8 cellular contexts compared by ENCODE assay signal in genomic region chr22:39350803-39351688, GRCh38. TPM values are rescaled to one million over a fixed set of nuclear protein-coding genes. Genes with fewer than 3 reads are reported as not detected.
DNase-seq lines count a peak whose midpoint lies in the region; ATAC-seq and TF ChIP-seq lines count a peak whose summit lies in the region.

No MANE protein-coding gene starts in this region.

- H3K9me3 ChIP-seq in body of pancreas, result no peaks in the 10 kb centered on the region

- WGBS in body of pancreas, 2 donors, result 68 to 74% methylated on average over 7 to 13 of the region's 13 CpGs
- WGBS in urinary bladder, result 61% methylated on average over 13 of the region's 13 CpGs

- H3K4me3 Mint-ChIP-seq in activated T-cell treated with anti-CD3 and anti-CD28 coated beads, Interleukin-2, amount 50 U/mL, for 24 hours, result peak overlapping the region; percentile 72
- peak overlapping the region; percentile 82 for H3K4me3 Mint-ChIP-seq in mesothelial cell of epicardium

- no peaks in the 10 kb centered on the region for H3K27me3 ChIP-seq in body of pancreas

- peaks cover 21% of the 10 kb centered on the region for H3K4me1 ChIP-seq in body of pancreas
- no peaks in the 10 kb centered on the region for H3K4me1 ChIP-seq in urinary bladder (ENCODE audit: insufficient read depth)

- intact Hi-C loops in body of pancreas (cut with DNase I), result no loop called here

- peaks cover 26% of the 10 kb centered on the region for H3K27me3 Mint-ChIP-seq in activated T-cell treated with anti-CD3 and anti-CD28 coated beads, Interleukin-2, amount 50 U/mL, for 24 hours
- H3K27me3 Mint-ChIP-seq in mesothelial cell of epicardium (ENCODE audit: low read depth), result no peaks in the 10 kb centered on the region

- no peak for DNase-seq in activated T-cell treated with anti-CD3 and anti-CD28 coated beads, Interleukin-2, amount 50 U/mL, for 24 hours
- DNase-seq in activated T-cell treated with anti-CD3 and anti-CD28 coated beads, Interleukin-2, amount 50 U/mL, for 1 hour, result no peak
- no peak for DNase-seq in body of pancreas
- DNase-seq in mesothelial cell of epicardium (ENCODE audit: low spot score in 2 of 2, unreplicated experiment in 2 of 2), result no peak
- no peak for DNase-seq in activated effector memory CD4-positive, alpha-beta T cell treated with Interleukin-2 at 50 U/mL for 16 hours
- DNase-seq in erythroblast (lab: John Stamatoyannopoulos, UW), result no peak

- peak overlapping the region; percentile 62 to 65 for H3K4me3 ChIP-seq in body of pancreas
- peak overlapping the region; percentile 96 for H3K4me3 ChIP-seq in urinary bladder (ENCODE audit: low read depth, low read length)

- no peak overlapping the region for H3K27ac Mint-ChIP-seq in activated T-cell treated with anti-CD3 and anti-CD28 coated beads, Interleukin-2, amount 50 U/mL, for 24 hours
- peak overlapping the region; percentile 77 for H3K27ac Mint-ChIP-seq in mesothelial cell of epicardium

- no peaks in the 10 kb centered on the region for H3K36me3 ChIP-seq in body of pancreas (replicated peaks in 1 of 2; ENCODE audit: insufficient read depth in 1 of 2, low read depth in 2 of 2)
- H3K36me3 ChIP-seq in urinary bladder (ENCODE audit: insufficient read depth), result no peaks in the 10 kb centered on the region

- no peak for TF ChIP-seq POLR2A in body of pancreas (IDR thresholded peaks at IDR 0.05)
- TF ChIP-seq POLR2A in erythroblast (IDR thresholded peaks at IDR 0.05; ENCODE audit: low read length), result no peak

- ATAC-seq in body of pancreas, result peak; percentile 2
- ATAC-seq in HG03280 (IDR thresholded peaks at IDR 0.05; ENCODE audit: unreplicated experiment), result no peak

- H3K27ac ChIP-seq in body of pancreas, result peak overlapping the region in 3 of 4 donors; percentile 69 to 82 (median 74)
- H3K27ac ChIP-seq in urinary bladder (ENCODE audit: low read depth), result peak overlapping the region; percentile 0

- H3K4me1 Mint-ChIP-seq in activated T-cell treated with anti-CD3 and anti-CD28 coated beads, Interleukin-2, amount 50 U/mL, for 24 hours (ENCODE audit: low read depth), result peaks cover 12% of the 10 kb centered on the region
- H3K4me1 Mint-ChIP-seq in mesothelial cell of epicardium, result peaks cover 24% of the 10 kb centered on the region

- no peak for TF ChIP-seq CTCF in body of pancreas (IDR thresholded peaks at IDR 0.05)
- no peak for TF ChIP-seq CTCF in mesothelial cell of epicardium (IDR thresholded peaks at IDR 0.05; ENCODE audit: unreplicated experiment)

- H3K9me3 Mint-ChIP-seq in activated T-cell treated with anti-CD3 and anti-CD28 coated beads, Interleukin-2, amount 50 U/mL, for 24 hours, result no peaks in the 10 kb centered on the region
- no peaks in the 10 kb centered on the region for H3K9me3 Mint-ChIP-seq in mesothelial cell of epicardium

- H3K36me3 Mint-ChIP-seq in activated T-cell treated with anti-CD3 and anti-CD28 coated beads, Interleukin-2, amount 50 U/mL, for 24 hours (ENCODE audit: low read depth), result no peaks in the 10 kb centered on the region
- H3K36me3 Mint-ChIP-seq in mesothelial cell of epicardium, result no peaks in the 10 kb centered on the region

RNA-seq across cellular contexts. Expression of gene SYNGR1, which starts 1.3 kb away (rescaled TPM):
- total RNA-seq in body of pancreas, result 10 to 100 TPM; 15.2 to 35.0 TPM
- total RNA-seq in mesothelial cell of epicardium, result 37.4 to 38.9 TPM (median 38.9 TPM) in 3 replicates
- total RNA-seq in urinary bladder, result 13.3 TPM
- 54.6 TPM for polyA plus RNA-seq in urinary bladder

RNA-seq across cellular contexts. Expression of gene RPL3, which starts 31.6 kb away (rescaled TPM):
- total RNA-seq in body of pancreas (1,000 to 10,000 TPM; 1,625 to 1,893 TPM), mesothelial cell of epicardium (2,423 to 2,513 TPM (median 2,494 TPM) in 3 replicates), urinary bladder (1,908 TPM)
- polyA plus RNA-seq in urinary bladder, result 4,002 TPM

RNA-seq across cellular contexts. Expression of gene TAB1, which starts 48.5 kb away (rescaled TPM):
- total RNA-seq in body of pancreas, result 10 to 100 TPM; 14.0 to 17.8 TPM
- 30.1 to 32.9 TPM (median 30.6 TPM) in 3 replicates for total RNA-seq in mesothelial cell of epicardium
- total RNA-seq in urinary bladder, result 12.6 TPM
- 34.7 TPM for polyA plus RNA-seq in urinary bladder
